1 cellular context compared by ENCODE assay signal in genomic region chrX:65196758-65197371, GRCh38.
TF ChIP-seq lines count a peak whose summit lies in the region.

No MANE protein-coding gene starts in this region.

TF ChIP-seq in HepG2, 621 proteins besides CTCF, POLR2A, EP300 and RAD21 (continued from another document and continues in another):
- TF ChIP-seq ARID4A (CRISPR knock-in tag; IDR thresholded peaks at IDR 0.05; ENCODE audit: borderline replicate concordance) (peak; percentile 13; the same call in 1 of the 2 replicates), TCF12 (IDR thresholded peaks at IDR 0.05) (no peak), TCF12 (CRISPR knock-in tag; IDR thresholded peaks at IDR 0.05) (no peak), ZNF329 (CRISPR knock-in tag; IDR thresholded peaks at IDR 0.05; ENCODE audit: low read depth) (no peak), SCMH1 (CRISPR knock-in tag; IDR thresholded peaks at IDR 0.05; ENCODE audit: borderline replicate concordance) (no peak), ZNF383 (CRISPR knock-in tag; IDR thresholded peaks at IDR 0.05; ENCODE audit: borderline replicate concordance) (no peak), PHB2 (IDR thresholded peaks at IDR 0.05; ENCODE audit: partially characterized antibody) (no peak), ETV6 (CRISPR knock-in tag; conservative IDR thresholded peaks at IDR 0.05) (no peak), POLR2G (IDR thresholded peaks at IDR 0.05; ENCODE audit: low read depth, low read length) (peak; percentile 42; the same call in 1 of the 2 replicates), SNAI1 (CRISPR knock-in tag; IDR thresholded peaks at IDR 0.05; ENCODE audit: borderline replicate concordance) (no peak), NFKBIZ (CRISPR knock-in tag; IDR thresholded peaks at IDR 0.05) (no peak), ZNF792 (CRISPR knock-in tag; IDR thresholded peaks at IDR 0.05) (no peak), ZNF33A (CRISPR knock-in tag; IDR thresholded peaks at IDR 0.05; ENCODE audit: borderline replicate concordance) (no peak), HMG20B (CRISPR knock-in tag; conservative IDR thresholded peaks at IDR 0.05) (no peak), MYPOP (CRISPR knock-in tag; IDR thresholded peaks at IDR 0.05) (peak; percentile 33; the same call in 1 of the 2 replicates), SP140L (CRISPR knock-in tag; IDR thresholded peaks at IDR 0.05; ENCODE audit: borderline replicate concordance) (no peak), NONO (IDR thresholded peaks at IDR 0.05) (no peak), NONO (CRISPR knock-in tag; conservative IDR thresholded peaks at IDR 0.05) (no peak), POLR2AphosphoS5 (IDR thresholded peaks at IDR 0.05; ENCODE audit: low read depth, low read length) (no peak), CBX1 (IDR thresholded peaks at IDR 0.05; ENCODE audit: low read depth) (no peak), HNRNPL (IDR thresholded peaks at IDR 0.05; ENCODE audit: low read depth, low read length) (0 out of 2 replicates have a peak, but pooled peaks have one; percentile 51), CHD2 (IDR thresholded peaks at IDR 0.05; ENCODE audit: low read depth, low read length) (no peak), ZNF687 (CRISPR knock-in tag; IDR thresholded peaks at IDR 0.05) (peak; percentile 66), DNMT3B (CRISPR knock-in tag; conservative IDR thresholded peaks at IDR 0.05) (no peak), FOXJ3 (CRISPR knock-in tag; IDR thresholded peaks at IDR 0.05; ENCODE audit: borderline replicate concordance) (peak; percentile 43; the same call in 1 of the 2 replicates), MEIS1 (CRISPR knock-in tag; IDR thresholded peaks at IDR 0.05; ENCODE audit: borderline replicate concordance) (no peak), ZNF468 (CRISPR knock-in tag; IDR thresholded peaks at IDR 0.05) (no peak), ZNF331 (CRISPR knock-in tag; IDR thresholded peaks at IDR 0.05) (0 out of 2 replicates have a peak, but pooled peaks have one; percentile 43), GTF3A (CRISPR knock-in tag; conservative IDR thresholded peaks at IDR 0.05) (no peak), HDAC2 (CRISPR knock-in tag; IDR thresholded peaks at IDR 0.05) (peak; percentile 43; the same call in 1 of the 2 replicates), EEA1 (CRISPR knock-in tag; IDR thresholded peaks at IDR 0.05; ENCODE audit: borderline replicate concordance) (no peak), POGZ (CRISPR knock-in tag; IDR thresholded peaks at IDR 0.05) (peak; percentile 62; the same call in 1 of the 2 replicates), BCL6 (CRISPR knock-in tag; IDR thresholded peaks at IDR 0.05) (0 out of 2 replicates have a peak, but pooled peaks have one; percentile 25), ZNF3 (CRISPR knock-in tag; IDR thresholded peaks at IDR 0.05) (no peak), ZKSCAN5 (CRISPR knock-in tag; IDR thresholded peaks at IDR 0.05) (no peak), ZNF788 (CRISPR knock-in tag; IDR thresholded peaks at IDR 0.05; ENCODE audit: borderline replicate concordance) (no peak), ZSCAN9 (CRISPR knock-in tag; IDR thresholded peaks at IDR 0.05; ENCODE audit: borderline replicate concordance) (no peak; the same call in 1 of the 2 replicates), LCORL (IDR thresholded peaks at IDR 0.05) (no peak), LCORL (CRISPR knock-in tag; IDR thresholded peaks at IDR 0.05) (peak; percentile 50; the same call in 1 of the 2 replicates), THAP11 (CRISPR knock-in tag; IDR thresholded peaks at IDR 0.05) (peak; percentile 30; the same call in 1 of the 2 replicates), MZF1 (CRISPR knock-in tag; IDR thresholded peaks at IDR 0.05; ENCODE audit: borderline replicate concordance) (no peak), SMC3 (IDR thresholded peaks at IDR 0.05; ENCODE audit: low read length) (peak; percentile 31; the same call in 1 of the 2 replicates), ZKSCAN1 (IDR thresholded peaks at IDR 0.05; ENCODE audit: low read length) (peak; percentile 99), ELF3 (CRISPR knock-in tag; IDR thresholded peaks at IDR 0.05) (peak; percentile 26; the same call in 1 of the 2 replicates), RFX5 (IDR thresholded peaks at IDR 0.05; ENCODE audit: low read depth, low read length) (no peak), KLF6 (CRISPR knock-in tag; IDR thresholded peaks at IDR 0.05) (no peak)
- TF ChIP-seq, protein P1, sequence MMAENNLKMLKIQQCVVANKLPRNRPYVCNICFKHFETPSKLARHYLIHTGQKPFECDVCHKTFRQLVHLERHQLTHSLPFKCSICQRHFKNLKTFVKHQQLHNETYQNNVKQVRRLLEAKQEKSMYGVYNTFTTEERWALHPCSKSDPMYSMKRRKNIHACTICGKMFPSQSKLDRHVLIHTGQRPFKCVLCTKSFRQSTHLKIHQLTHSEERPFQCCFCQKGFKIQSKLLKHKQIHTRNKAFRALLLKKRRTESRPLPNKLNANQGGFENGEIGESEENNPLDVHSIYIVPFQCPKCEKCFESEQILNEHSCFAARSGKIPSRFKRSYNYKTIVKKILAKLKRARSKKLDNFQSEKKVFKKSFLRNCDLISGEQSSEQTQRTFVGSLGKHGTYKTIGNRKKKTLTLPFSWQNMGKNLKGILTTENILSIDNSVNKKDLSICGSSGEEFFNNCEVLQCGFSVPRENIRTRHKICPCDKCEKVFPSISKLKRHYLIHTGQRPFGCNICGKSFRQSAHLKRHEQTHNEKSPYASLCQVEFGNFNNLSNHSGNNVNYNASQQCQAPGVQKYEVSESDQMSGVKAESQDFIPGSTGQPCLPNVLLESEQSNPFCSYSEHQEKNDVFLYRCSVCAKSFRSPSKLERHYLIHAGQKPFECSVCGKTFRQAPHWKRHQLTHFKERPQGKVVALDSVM (CRISPR knock-in tag; IDR thresholded peaks at IDR 0.05), result no peak
- TF ChIP-seq, protein P2, sequence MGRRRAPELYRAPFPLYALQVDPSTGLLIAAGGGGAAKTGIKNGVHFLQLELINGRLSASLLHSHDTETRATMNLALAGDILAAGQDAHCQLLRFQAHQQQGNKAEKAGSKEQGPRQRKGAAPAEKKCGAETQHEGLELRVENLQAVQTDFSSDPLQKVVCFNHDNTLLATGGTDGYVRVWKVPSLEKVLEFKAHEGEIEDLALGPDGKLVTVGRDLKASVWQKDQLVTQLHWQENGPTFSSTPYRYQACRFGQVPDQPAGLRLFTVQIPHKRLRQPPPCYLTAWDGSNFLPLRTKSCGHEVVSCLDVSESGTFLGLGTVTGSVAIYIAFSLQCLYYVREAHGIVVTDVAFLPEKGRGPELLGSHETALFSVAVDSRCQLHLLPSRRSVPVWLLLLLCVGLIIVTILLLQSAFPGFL (CRISPR knock-in tag; IDR thresholded peaks at IDR 0.05), result no peak
- TF ChIP-seq, protein P3, sequence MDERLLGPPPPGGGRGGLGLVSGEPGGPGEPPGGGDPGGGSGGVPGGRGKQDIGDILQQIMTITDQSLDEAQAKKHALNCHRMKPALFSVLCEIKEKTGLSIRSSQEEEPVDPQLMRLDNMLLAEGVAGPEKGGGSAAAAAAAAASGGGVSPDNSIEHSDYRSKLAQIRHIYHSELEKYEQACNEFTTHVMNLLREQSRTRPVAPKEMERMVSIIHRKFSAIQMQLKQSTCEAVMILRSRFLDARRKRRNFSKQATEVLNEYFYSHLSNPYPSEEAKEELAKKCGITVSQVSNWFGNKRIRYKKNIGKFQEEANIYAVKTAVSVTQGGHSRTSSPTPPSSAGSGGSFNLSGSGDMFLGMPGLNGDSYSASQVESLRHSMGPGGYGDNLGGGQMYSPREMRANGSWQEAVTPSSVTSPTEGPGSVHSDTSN (CRISPR knock-in tag; IDR thresholded peaks at IDR 0.05), result no peak
- TF ChIP-seq, protein P4, sequence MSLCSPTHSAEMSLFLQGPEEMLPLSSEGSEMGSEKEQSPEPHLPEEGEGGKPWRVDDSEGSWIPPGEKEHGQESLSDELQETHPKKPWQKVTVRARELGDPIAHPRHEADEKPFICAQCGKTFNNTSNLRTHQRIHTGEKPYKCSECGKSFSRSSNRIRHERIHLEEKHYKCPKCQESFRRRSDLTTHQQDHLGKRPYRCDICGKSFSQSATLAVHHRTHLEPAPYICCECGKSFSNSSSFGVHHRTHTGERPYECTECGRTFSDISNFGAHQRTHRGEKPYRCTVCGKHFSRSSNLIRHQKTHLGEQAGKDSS (CRISPR knock-in tag; IDR thresholded peaks at IDR 0.05; ENCODE audit: borderline replicate concordance, low read depth), result no peak
- TF ChIP-seq, protein P5, sequence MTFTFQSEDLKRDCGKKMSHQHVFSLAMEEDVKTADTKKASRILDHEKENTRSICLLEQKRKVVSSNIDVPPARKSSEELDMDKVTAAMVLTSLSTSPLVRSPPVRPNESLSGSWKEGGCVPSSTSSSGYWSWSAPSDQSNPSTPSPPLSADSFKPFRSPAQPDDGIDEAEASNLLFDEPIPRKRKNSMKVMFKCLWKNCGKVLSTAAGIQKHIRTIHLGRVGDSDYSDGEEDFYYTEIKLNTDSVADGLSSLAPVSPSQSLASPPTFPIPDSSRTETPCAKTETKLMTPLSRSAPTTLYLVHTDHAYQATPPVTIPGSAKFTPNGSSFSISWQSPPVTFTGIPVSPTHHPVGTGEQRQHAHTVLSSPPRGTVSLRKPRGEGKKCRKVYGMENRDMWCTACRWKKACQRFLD (CRISPR knock-in tag; IDR thresholded peaks at IDR 0.05; ENCODE audit: borderline replicate concordance), result no peak
- TF ChIP-seq, protein P6, sequence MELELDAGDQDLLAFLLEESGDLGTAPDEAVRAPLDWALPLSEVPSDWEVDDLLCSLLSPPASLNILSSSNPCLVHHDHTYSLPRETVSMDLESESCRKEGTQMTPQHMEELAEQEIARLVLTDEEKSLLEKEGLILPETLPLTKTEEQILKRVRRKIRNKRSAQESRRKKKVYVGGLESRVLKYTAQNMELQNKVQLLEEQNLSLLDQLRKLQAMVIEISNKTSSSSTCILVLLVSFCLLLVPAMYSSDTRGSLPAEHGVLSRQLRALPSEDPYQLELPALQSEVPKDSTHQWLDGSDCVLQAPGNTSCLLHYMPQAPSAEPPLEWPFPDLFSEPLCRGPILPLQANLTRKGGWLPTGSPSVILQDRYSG (CRISPR knock-in tag; IDR thresholded peaks at IDR 0.05), result no peak
- TF ChIP-seq, protein P7, sequence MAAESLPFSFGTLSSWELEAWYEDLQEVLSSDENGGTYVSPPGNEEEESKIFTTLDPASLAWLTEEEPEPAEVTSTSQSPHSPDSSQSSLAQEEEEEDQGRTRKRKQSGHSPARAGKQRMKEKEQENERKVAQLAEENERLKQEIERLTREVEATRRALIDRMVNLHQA (CRISPR knock-in tag; IDR thresholded peaks at IDR 0.05), result no peak
